ENCODE assay signal across 1 cellular context in genomic region chr6:37202788-37203491, GRCh38.
TF ChIP-seq lines count a peak whose summit lies in the region.

No MANE protein-coding gene starts in this region.

TF ChIP-seq in K562, 482 proteins besides CTCF, POLR2A, EP300 and RAD21 (continued from another document and continues in another):
- 0 out of 2 replicates have a peak, but pooled peaks have one; percentile 68 for TF ChIP-seq GATAD2B (IDR thresholded peaks at IDR 0.05; ENCODE audit: borderline replicate concordance)
- TF ChIP-seq ZNF280B (CRISPR knock-in tag; IDR thresholded peaks at IDR 0.05): no peak
- TF ChIP-seq KLF1 (tag; IDR thresholded peaks at IDR 0.05): no peak
- no peak for TF ChIP-seq TFAM (CRISPR knock-in tag; conservative IDR thresholded peaks at IDR 0.05)
- no peak for TF ChIP-seq PTTG1 (tag; IDR thresholded peaks at IDR 0.05; ENCODE audit: low read depth)
- no peak for TF ChIP-seq WHSC1 (IDR thresholded peaks at IDR 0.05; ENCODE audit: low read length)
- TF ChIP-seq PCBP1 (IDR thresholded peaks at IDR 0.05; ENCODE audit: low read depth, low read length, poor library complexity, severe bottlenecking): no peak
- TF ChIP-seq, protein P1, sequence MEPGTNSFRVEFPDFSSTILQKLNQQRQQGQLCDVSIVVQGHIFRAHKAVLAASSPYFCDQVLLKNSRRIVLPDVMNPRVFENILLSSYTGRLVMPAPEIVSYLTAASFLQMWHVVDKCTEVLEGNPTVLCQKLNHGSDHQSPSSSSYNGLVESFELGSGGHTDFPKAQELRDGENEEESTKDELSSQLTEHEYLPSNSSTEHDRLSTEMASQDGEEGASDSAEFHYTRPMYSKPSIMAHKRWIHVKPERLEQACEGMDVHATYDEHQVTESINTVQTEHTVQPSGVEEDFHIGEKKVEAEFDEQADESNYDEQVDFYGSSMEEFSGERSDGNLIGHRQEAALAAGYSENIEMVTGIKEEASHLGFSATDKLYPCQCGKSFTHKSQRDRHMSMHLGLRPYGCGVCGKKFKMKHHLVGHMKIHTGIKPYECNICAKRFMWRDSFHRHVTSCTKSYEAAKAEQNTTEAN (CRISPR knock-in tag; IDR thresholded peaks at IDR 0.05): no peak
- no peak for TF ChIP-seq ATF4 (CRISPR knock-in tag; IDR thresholded peaks at IDR 0.05)
- TF ChIP-seq NR2F6 (CRISPR knock-in tag; IDR thresholded peaks at IDR 0.05): no peak
- no peak for TF ChIP-seq C11orf30 (IDR thresholded peaks at IDR 0.05; ENCODE audit: low read depth)
- TF ChIP-seq MIER1 (IDR thresholded peaks at IDR 0.05; ENCODE audit: low read depth): no peak
- TF ChIP-seq, protein P2, sequence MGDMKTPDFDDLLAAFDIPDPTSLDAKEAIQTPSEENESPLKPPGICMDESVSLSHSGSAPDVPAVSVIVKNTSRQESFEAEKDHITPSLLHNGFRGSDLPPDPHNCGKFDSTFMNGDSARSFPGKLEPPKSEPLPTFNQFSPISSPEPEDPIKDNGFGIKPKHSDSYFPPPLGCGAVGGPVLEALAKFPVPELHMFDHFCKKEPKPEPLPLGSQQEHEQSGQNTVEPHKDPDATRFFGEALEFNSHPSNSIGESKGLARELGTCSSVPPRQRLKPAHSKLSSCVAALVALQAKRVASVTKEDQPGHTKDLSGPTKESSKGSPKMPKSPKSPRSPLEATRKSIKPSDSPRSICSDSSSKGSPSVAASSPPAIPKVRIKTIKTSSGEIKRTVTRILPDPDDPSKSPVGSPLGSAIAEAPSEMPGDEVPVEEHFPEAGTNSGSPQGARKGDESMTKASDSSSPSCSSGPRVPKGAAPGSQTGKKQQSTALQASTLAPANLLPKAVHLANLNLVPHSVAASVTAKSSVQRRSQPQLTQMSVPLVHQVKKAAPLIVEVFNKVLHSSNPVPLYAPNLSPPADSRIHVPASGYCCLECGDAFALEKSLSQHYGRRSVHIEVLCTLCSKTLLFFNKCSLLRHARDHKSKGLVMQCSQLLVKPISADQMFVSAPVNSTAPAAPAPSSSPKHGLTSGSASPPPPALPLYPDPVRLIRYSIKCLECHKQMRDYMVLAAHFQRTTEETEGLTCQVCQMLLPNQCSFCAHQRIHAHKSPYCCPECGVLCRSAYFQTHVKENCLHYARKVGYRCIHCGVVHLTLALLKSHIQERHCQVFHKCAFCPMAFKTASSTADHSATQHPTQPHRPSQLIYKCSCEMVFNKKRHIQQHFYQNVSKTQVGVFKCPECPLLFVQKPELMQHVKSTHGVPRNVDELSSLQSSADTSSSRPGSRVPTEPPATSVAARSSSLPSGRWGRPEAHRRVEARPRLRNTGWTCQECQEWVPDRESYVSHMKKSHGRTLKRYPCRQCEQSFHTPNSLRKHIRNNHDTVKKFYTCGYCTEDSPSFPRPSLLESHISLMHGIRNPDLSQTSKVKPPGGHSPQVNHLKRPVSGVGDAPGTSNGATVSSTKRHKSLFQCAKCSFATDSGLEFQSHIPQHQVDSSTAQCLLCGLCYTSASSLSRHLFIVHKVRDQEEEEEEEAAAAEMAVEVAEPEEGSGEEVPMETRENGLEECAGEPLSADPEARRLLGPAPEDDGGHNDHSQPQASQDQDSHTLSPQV (IDR thresholded peaks at IDR 0.05): peak; percentile 56; the same call in 1 of the 2 replicates
- no peak for TF ChIP-seq CREB3L1 (IDR thresholded peaks at IDR 0.05; ENCODE audit: borderline replicate concordance, low read depth)
- TF ChIP-seq, protein P3, sequence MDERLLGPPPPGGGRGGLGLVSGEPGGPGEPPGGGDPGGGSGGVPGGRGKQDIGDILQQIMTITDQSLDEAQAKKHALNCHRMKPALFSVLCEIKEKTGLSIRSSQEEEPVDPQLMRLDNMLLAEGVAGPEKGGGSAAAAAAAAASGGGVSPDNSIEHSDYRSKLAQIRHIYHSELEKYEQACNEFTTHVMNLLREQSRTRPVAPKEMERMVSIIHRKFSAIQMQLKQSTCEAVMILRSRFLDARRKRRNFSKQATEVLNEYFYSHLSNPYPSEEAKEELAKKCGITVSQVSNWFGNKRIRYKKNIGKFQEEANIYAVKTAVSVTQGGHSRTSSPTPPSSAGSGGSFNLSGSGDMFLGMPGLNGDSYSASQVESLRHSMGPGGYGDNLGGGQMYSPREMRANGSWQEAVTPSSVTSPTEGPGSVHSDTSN (CRISPR knock-in tag; IDR thresholded peaks at IDR 0.05; ENCODE audit: low read depth): no peak
- TF ChIP-seq, protein P3 (tag; conservative IDR thresholded peaks at IDR 0.05; ENCODE audit: low read depth): peak; percentile 77
- TF ChIP-seq ZNF75A (CRISPR knock-in tag; IDR thresholded peaks at IDR 0.05): no peak
- peak in 1 of 2 experiments; percentile 25 for TF ChIP-seq NCOA2 (IDR thresholded peaks at IDR 0.05; ENCODE audit: partially characterized antibody in 2 of 2)
- no peak for TF ChIP-seq ZNF324 (CRISPR knock-in tag; IDR thresholded peaks at IDR 0.05)
- TF ChIP-seq HEY1 (CRISPR knock-in tag; IDR thresholded peaks at IDR 0.05; ENCODE audit: borderline replicate concordance): no peak
- no peak for TF ChIP-seq TEAD1 (CRISPR knock-in tag; IDR thresholded peaks at IDR 0.05)
- no peak for TF ChIP-seq ZFPM2 (CRISPR knock-in tag; IDR thresholded peaks at IDR 0.05)
- no peak for TF ChIP-seq MYNN (IDR thresholded peaks at IDR 0.05)
- TF ChIP-seq MYNN (CRISPR knock-in tag; IDR thresholded peaks at IDR 0.05): no peak
- TF ChIP-seq JUND (IDR thresholded peaks at IDR 0.05; ENCODE audit: borderline replicate concordance, low read depth, low read length): peak; percentile 30
- peak; percentile 37; the same call in 1 of the 3 replicates for TF ChIP-seq JUND (tag; IDR thresholded peaks at IDR 0.05; ENCODE audit: borderline replicate concordance, low read depth, low read length)
- TF ChIP-seq ZNF384 (IDR thresholded peaks at IDR 0.05; ENCODE audit: low read depth, low read length): no peak
- no peak for TF ChIP-seq ZNF174 (CRISPR knock-in tag; IDR thresholded peaks at IDR 0.05)
- TF ChIP-seq ZNF134 (CRISPR knock-in tag; conservative IDR thresholded peaks at IDR 0.05): no peak
- 0 out of 2 replicates have a peak, but pooled peaks have one; percentile 18 for TF ChIP-seq SMARCA4 (IDR thresholded peaks at IDR 0.05)
- peak in 1 of 2 experiments; percentile 74; a peak in 2 of 4 replicates for TF ChIP-seq HDAC1 (IDR thresholded peaks at IDR 0.05)
- TF ChIP-seq MEIS2 (IDR thresholded peaks at IDR 0.05; ENCODE audit: partially characterized antibody): peak; percentile 88
- TF ChIP-seq, protein P4, sequence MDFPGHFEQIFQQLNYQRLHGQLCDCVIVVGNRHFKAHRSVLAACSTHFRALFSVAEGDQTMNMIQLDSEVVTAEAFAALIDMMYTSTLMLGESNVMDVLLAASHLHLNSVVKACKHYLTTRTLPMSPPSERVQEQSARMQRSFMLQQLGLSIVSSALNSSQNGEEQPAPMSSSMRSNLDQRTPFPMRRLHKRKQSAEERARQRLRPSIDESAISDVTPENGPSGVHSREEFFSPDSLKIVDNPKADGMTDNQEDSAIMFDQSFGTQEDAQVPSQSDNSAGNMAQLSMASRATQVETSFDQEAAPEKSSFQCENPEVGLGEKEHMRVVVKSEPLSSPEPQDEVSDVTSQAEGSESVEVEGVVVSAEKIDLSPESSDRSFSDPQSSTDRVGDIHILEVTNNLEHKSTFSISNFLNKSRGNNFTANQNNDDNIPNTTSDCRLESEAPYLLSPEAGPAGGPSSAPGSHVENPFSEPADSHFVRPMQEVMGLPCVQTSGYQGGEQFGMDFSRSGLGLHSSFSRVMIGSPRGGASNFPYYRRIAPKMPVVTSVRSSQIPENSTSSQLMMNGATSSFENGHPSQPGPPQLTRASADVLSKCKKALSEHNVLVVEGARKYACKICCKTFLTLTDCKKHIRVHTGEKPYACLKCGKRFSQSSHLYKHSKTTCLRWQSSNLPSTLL (IDR thresholded peaks at IDR 0.05): no peak
- TF ChIP-seq, protein P5, sequence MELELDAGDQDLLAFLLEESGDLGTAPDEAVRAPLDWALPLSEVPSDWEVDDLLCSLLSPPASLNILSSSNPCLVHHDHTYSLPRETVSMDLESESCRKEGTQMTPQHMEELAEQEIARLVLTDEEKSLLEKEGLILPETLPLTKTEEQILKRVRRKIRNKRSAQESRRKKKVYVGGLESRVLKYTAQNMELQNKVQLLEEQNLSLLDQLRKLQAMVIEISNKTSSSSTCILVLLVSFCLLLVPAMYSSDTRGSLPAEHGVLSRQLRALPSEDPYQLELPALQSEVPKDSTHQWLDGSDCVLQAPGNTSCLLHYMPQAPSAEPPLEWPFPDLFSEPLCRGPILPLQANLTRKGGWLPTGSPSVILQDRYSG (tag; conservative IDR thresholded peaks at IDR 0.05; ENCODE audit: low read depth): no peak
- TF ChIP-seq KDM4B (IDR thresholded peaks at IDR 0.05; ENCODE audit: borderline replicate concordance in 2 of 2, low read depth in 1 of 2): 0 out of 4 replicates have a peak, but pooled peaks of 1 of the 2 experiments have one; percentile 71
- no peak for TF ChIP-seq BMI1 (IDR thresholded peaks at IDR 0.05; ENCODE audit: low read length)
- TF ChIP-seq ZNF143 (CRISPR knock-in tag; IDR thresholded peaks at IDR 0.05): no peak
- TF ChIP-seq ZNF551 (CRISPR knock-in tag; IDR thresholded peaks at IDR 0.05): no peak
- TF ChIP-seq ETS1 (conservative IDR thresholded peaks at IDR 0.05; ENCODE audit: control insufficient read depth, low read depth, low read length): no peak
- TF ChIP-seq SMAD4 (CRISPR knock-in tag; conservative IDR thresholded peaks at IDR 0.05): no peak
- no peak for TF ChIP-seq NCOA4 (IDR thresholded peaks at IDR 0.05; ENCODE audit: partially characterized antibody)
- no peak for TF ChIP-seq SRSF9 (IDR thresholded peaks at IDR 0.05; ENCODE audit: borderline replicate concordance, low read depth, low read length)
- TF ChIP-seq RBFOX2 (IDR thresholded peaks at IDR 0.05; ENCODE audit: low read depth, low read length): no peak
- no peak for TF ChIP-seq ZNF780A (CRISPR knock-in tag; IDR thresholded peaks at IDR 0.05)
- no peak for TF ChIP-seq HNRNPH1 (optimal IDR thresholded peaks at IDR 0.05; ENCODE audit: low read depth, low read length)
- TF ChIP-seq SOX6 (IDR thresholded peaks at IDR 0.05): no peak; the same call in 1 of the 2 replicates
- no peak for TF ChIP-seq HDAC8 (tag; IDR thresholded peaks at IDR 0.05)
- no peak for TF ChIP-seq TAF1 (IDR thresholded peaks at IDR 0.05; ENCODE audit: control insufficient read depth, extremely low read depth, insufficient read depth, low read length, severe bottlenecking)
- no peak for TF ChIP-seq U2AF2 (optimal IDR thresholded peaks at IDR 0.05; ENCODE audit: low read depth, low read length)
- no peak; the same call in 1 of the 2 replicates for TF ChIP-seq GABPA (tag; conservative IDR thresholded peaks at IDR 0.05; ENCODE audit: low read depth)
- TF ChIP-seq ZNF586 (CRISPR knock-in tag; conservative IDR thresholded peaks at IDR 0.05): no peak
- TF ChIP-seq SPI1 (IDR thresholded peaks at IDR 0.05; ENCODE audit: borderline replicate concordance, low read depth, low read length): peak; percentile 89
- TF ChIP-seq ZNF79 (CRISPR knock-in tag; IDR thresholded peaks at IDR 0.05; ENCODE audit: low read depth): no peak
- TF ChIP-seq NEUROD1 (IDR thresholded peaks at IDR 0.05; ENCODE audit: borderline replicate concordance, low read depth, low read length, partially characterized antibody): no peak
- peak; percentile 60 for TF ChIP-seq CBFA2T2 (conservative IDR thresholded peaks at IDR 0.05)
- no peak for TF ChIP-seq ZNF695 (CRISPR knock-in tag; IDR thresholded peaks at IDR 0.05)
- TF ChIP-seq CHD4 (IDR thresholded peaks at IDR 0.05; ENCODE audit: insufficient read depth, insufficient replicate concordance, low read depth, low read length, poor library complexity, severe bottlenecking): peak; percentile 23
